Comparison of ENCODE assay signal across 8 cellular contexts in genomic region chr5:134436523-134437339, GRCh38. TPM values are rescaled to one million over a fixed set of nuclear protein-coding genes. Genes with fewer than 3 reads are reported as not detected.
DNase-seq lines count a peak whose midpoint lies in the region; ATAC-seq, FAIRE-seq and TF ChIP-seq lines count a peak whose summit lies in the region.

No MANE protein-coding gene starts in this region.

- H3K4me2 ChIP-seq in A549: peak overlapping the region; percentile 53

- H3K36me3 ChIP-seq in urinary bladder (ENCODE audit: insufficient read depth): no peaks in the 10 kb centered on the region

- peak; percentile 41 to 75 for DNase-seq in A549 (ENCODE audit: low read depth in 1 of 2, low spot score in 1 of 2)
- peak; percentile 72 for DNase-seq in NOMO-1 treated with dmso at 0.1 percent for 144 hours (lab: John Stamatoyannopoulos, UW; ENCODE audit: unreplicated experiment)
- peak; percentile 25 for DNase-seq in activated T-helper 1 cell treated with Interleukin-2 at 50 U/mL for 16 hours (ENCODE audit: low read depth)
- peak; percentile 37 for DNase-seq in fibroblast of the conjunctiva (ENCODE audit: low read depth)
- DNase-seq in posterior cingulate gyrus: peak in 8 of 10 donors; percentile 40 to 95 (median 68)

- no peak for TF ChIP-seq RAD21 in A549 (conservative IDR thresholded peaks at IDR 0.05 in 1 of 2, IDR thresholded peaks at IDR 0.05 in 1 of 2)

- FAIRE-seq in A549 (lab: Jason Lieb, UNC): no peak

- no peaks in the 10 kb centered on the region for H3K9me3 ChIP-seq in A549

- WGBS in A549 (ENCODE audit: missing lambda C conversion rate): 15% methylated on average over 20 of the region's 20 CpGs
- 17% methylated on average over 20 of the region's 20 CpGs for WGBS in urinary bladder

- POLR2A ChIA-PET in A549 (lab: Yijun Ruan, JAX): interaction anchor here (0.6 to 2.2 kb wide), 12 partner anchors 11 to 395 kb away, joined by 3 to 29 read pairs (median 5); partner anchors contain the start of genes CDKN2AIPNL and SKP1

- CTCF ChIA-PET in A549 (lab: Yijun Ruan, JAX): interaction anchor here (0.6 to 2.1 kb wide), 11 partner anchors 8 to 316 kb away, joined by 3 to 9 read pairs (median 5); partner anchors contain the start of gene CDKN2AIPNL

- H3K4me1 ChIP-seq in A549 (peaks cover 53% of the 10 kb centered on the region), urinary bladder (ENCODE audit: insufficient read depth) (no peaks in the 10 kb centered on the region)

- no peak for TF ChIP-seq EP300 in A549 (IDR thresholded peaks at IDR 0.05)

- peak overlapping the region; percentile 55 to 89 for H3K27ac ChIP-seq in A549
- peak overlapping the region; percentile 70 for H3K27ac ChIP-seq in urinary bladder (ENCODE audit: low read depth)

- no peak overlapping the region for H3K4me3 ChIP-seq in A549
- no peak overlapping the region for H3K4me3 ChIP-seq in urinary bladder (ENCODE audit: low read depth, low read length)

- no peak for TF ChIP-seq POLR2A in A549 (IDR thresholded peaks at IDR 0.05; ENCODE audit: low read length)

- ATAC-seq in A549 (peak; percentile 81), GM19023 (IDR thresholded peaks at IDR 0.05; ENCODE audit: unreplicated experiment) (peak; percentile 76), HG03159 (IDR thresholded peaks at IDR 0.05; ENCODE audit: unreplicated experiment) (peak; percentile 88)

- intact Hi-C loops in posterior cingulate gyrus (cut with DNase I): no loop called here

- no peak for TF ChIP-seq CTCF in A549 (IDR thresholded peaks at IDR 0.05)

TF ChIP-seq in A549, 52 proteins besides CTCF, POLR2A, EP300 and RAD21:
- peak; percentile 60; the same call in 1 of the 2 replicates for TF ChIP-seq E2F6 (IDR thresholded peaks at IDR 0.05; ENCODE audit: borderline replicate concordance, low read depth)
- 0 out of 2 replicates have a peak, but pooled peaks have one; percentile 31 for TF ChIP-seq MAX (IDR thresholded peaks at IDR 0.05)
- no peak for TF ChIP-seq EHF (CRISPR knock-in tag; IDR thresholded peaks at IDR 0.05)
- peak; percentile 92 for TF ChIP-seq MAFK (IDR thresholded peaks at IDR 0.05; ENCODE audit: partially characterized antibody)
- no peak for TF ChIP-seq FOSL2 (IDR thresholded peaks at IDR 0.05)
- peak; percentile 5; the same call in 1 of the 2 replicates for TF ChIP-seq FOSL2 (CRISPR knock-in tag; IDR thresholded peaks at IDR 0.05)
- TF ChIP-seq CHD4 (IDR thresholded peaks at IDR 0.05; ENCODE audit: borderline replicate concordance): no peak
- no peak for TF ChIP-seq ATOH8 (CRISPR knock-in tag; IDR thresholded peaks at IDR 0.05; ENCODE audit: low read depth)

RNA-seq across cellular contexts. Expression of gene CDKN2AIPNL, which starts 25.1 kb away (rescaled TPM):
- polyA plus RNA-seq in A549 (2011; rRNA removed) (42.4 and 49.9 TPM in 2 replicates), A549 (2017; fragmentation: RNase III; extraction: RNeasy Plus Mini Kit Qiagen cat#74134 plus additional on column Dnase treatment) (44.7 to 48.0 TPM (median 44.9 TPM) in 3 replicates), urinary bladder (24.1 TPM)
- 29.8 and 37.9 TPM in 2 replicates for polyA plus RNA-seq in A549 (2012; cell fraction: cytosol; rRNA removed)
- polyA plus RNA-seq in A549 (2012; cell fraction: nucleus; rRNA removed): 9.4 and 13.6 TPM in 2 replicates
- 8.5 and 9.5 TPM in 2 replicates for polyA minus RNA-seq in A549 (2011; rRNA and poly(A)+ RNA removed)
- 24.5 TPM for total RNA-seq in urinary bladder
